ENCODE assay signal across 1 cellular context in the genomic region with DNA sequence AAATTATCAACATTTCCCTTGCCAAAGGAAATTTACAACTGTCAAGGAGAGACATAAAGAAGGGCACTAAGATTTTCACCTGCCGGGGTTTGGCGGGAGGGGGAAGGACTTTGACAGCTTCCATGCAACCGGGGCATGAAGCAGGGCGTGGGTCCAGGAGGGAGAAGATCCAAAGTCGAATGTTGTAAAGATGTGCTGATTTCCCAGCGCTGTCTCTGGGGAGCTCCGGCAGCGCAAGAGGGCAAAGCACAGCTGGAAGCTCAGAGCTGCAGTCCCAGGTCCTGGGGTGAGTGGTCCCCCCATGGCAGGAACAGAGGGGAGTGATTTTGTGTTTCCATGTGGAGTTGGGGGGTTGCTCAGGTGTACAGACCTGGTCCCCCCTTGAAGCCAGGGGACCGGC.
TF ChIP-seq lines count a peak whose summit lies in the region.

A gene (plus strand): TSS at position 198 of the 400 bp plus-strand sequence. CDS start 5,003 bp downstream, outside the sequence.

TF ChIP-seq in HepG2, 621 proteins besides CTCF, POLR2A, EP300 and RAD21:
- TF ChIP-seq, protein P1, sequence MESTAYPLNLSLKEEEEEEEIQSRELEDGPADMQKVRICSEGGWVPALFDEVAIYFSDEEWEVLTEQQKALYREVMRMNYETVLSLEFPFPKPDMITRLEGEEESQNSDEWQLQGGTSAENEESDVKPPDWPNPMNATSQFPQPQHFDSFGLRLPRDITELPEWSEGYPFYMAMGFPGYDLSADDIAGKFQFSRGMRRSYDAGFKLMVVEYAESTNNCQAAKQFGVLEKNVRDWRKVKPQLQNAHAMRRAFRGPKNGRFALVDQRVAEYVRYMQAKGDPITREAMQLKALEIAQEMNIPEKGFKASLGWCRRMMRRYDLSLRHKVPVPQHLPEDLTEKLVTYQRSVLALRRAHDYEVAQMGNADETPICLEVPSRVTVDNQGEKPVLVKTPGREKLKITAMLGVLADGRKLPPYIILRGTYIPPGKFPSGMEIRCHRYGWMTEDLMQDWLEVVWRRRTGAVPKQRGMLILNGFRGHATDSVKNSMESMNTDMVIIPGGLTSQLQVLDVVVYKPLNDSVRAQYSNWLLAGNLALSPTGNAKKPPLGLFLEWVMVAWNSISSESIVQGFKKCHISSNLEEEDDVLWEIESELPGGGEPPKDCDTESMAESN (CRISPR knock-in tag; conservative IDR thresholded peaks at IDR 0.05) = no peak
- TF ChIP-seq, protein P2, sequence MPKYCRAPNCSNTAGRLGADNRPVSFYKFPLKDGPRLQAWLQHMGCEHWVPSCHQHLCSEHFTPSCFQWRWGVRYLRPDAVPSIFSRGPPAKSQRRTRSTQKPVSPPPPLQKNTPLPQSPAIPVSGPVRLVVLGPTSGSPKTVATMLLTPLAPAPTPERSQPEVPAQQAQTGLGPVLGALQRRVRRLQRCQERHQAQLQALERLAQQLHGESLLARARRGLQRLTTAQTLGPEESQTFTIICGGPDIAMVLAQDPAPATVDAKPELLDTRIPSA (CRISPR knock-in tag; IDR thresholded peaks at IDR 0.05; ENCODE audit: borderline replicate concordance) = no peak
- no peak for TF ChIP-seq ZNF660 (CRISPR knock-in tag; IDR thresholded peaks at IDR 0.05; ENCODE audit: borderline replicate concordance, low read depth)
- no peak for TF ChIP-seq NAIF1 (CRISPR knock-in tag; IDR thresholded peaks at IDR 0.05; ENCODE audit: borderline replicate concordance)
- TF ChIP-seq ZKSCAN8 (CRISPR knock-in tag; IDR thresholded peaks at IDR 0.05; ENCODE audit: borderline replicate concordance) = no peak
- TF ChIP-seq, protein P3, sequence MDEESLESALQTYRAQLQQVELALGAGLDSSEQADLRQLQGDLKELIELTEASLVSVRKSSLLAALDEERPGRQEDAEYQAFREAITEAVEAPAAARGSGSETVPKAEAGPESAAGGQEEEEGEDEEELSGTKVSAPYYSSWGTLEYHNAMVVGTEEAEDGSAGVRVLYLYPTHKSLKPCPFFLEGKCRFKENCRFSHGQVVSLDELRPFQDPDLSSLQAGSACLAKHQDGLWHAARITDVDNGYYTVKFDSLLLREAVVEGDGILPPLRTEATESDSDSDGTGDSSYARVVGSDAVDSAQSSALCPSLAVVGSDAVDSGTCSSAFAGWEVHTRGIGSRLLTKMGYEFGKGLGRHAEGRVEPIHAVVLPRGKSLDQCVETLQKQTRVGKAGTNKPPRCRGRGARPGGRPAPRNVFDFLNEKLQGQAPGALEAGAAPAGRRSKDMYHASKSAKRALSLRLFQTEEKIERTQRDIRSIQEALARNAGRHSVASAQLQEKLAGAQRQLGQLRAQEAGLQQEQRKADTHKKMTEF (CRISPR knock-in tag; IDR thresholded peaks at IDR 0.05) = no peak
- TF ChIP-seq HIVEP1 (CRISPR knock-in tag; IDR thresholded peaks at IDR 0.05) = no peak
- TF ChIP-seq NR2F6 (IDR thresholded peaks at IDR 0.05) = no peak
- no peak for TF ChIP-seq NR2F6 (CRISPR knock-in tag; IDR thresholded peaks at IDR 0.05)
- no peak for TF ChIP-seq IRX3 (CRISPR knock-in tag; IDR thresholded peaks at IDR 0.05; ENCODE audit: borderline replicate concordance, low read depth)
- TF ChIP-seq ZNF292 (CRISPR knock-in tag; IDR thresholded peaks at IDR 0.05; ENCODE audit: borderline replicate concordance, low read depth) = no peak
- no peak for TF ChIP-seq NFYB (CRISPR knock-in tag; IDR thresholded peaks at IDR 0.05)
- no peak for TF ChIP-seq PRPF4 (IDR thresholded peaks at IDR 0.05; ENCODE audit: low read depth, low read length, poor library complexity, severe bottlenecking)
- TF ChIP-seq ATM (IDR thresholded peaks at IDR 0.05; ENCODE audit: borderline replicate concordance) = no peak
